Comparison of ENCODE assay signal across 8 cellular contexts in genomic region chr19:33143897-33144405, GRCh38. TPM values are rescaled to one million over a fixed set of nuclear protein-coding genes. Genes with fewer than 3 reads are reported as not detected.
DNase-seq lines count a peak whose midpoint lies in the region; ATAC-seq and TF ChIP-seq lines count a peak whose summit lies in the region.

No MANE protein-coding gene starts in this region.

- H3K4me1 Mint-ChIP-seq in activated CD8-positive, alpha-beta T cell treated with anti-CD3 and anti-CD28 coated beads for 36 hours (ENCODE audit: low read depth): peaks cover 4% of the 10 kb centered on the region

- no peaks in the 10 kb centered on the region for H3K4me1 ChIP-seq in mesendoderm (ENCODE audit: control insufficient read depth, low read depth, low read length)

- H3K4me3 ChIP-seq in mesendoderm (ENCODE audit: low read length): no peak overlapping the region

- intact Hi-C loops in activated CD8-positive, alpha-beta T cell treated with anti-CD3 and anti-CD28 coated beads for 36 hours (cut with micrococcal nuclease): loop anchor here (5.0 to 10.0 kb wide), 2 partner anchors 38 to 261 kb away; no protein-coding TSS in a partner anchor

- H3K56ac ChIP-seq in mesendoderm (ENCODE audit: low read length): no peak overlapping the region

- no peaks in the 10 kb centered on the region for H3K79me1 ChIP-seq in mesendoderm (ENCODE audit: low read length)

- CTCF ChIA-PET in activated CD8-positive, alpha-beta T cell treated with anti-CD3 and anti-CD28 coated beads for 36 hours (lab: Charles Lee): interaction anchor here (0.7 to 9.1 kb wide), 26 partner anchors 9 to 263 kb away, joined by 3 to 83 read pairs (median 4); partner anchors contain the start of gene CEBPG

- no peak overlapping the region for H3K27ac Mint-ChIP-seq in activated CD8-positive, alpha-beta T cell treated with anti-CD3 and anti-CD28 coated beads for 36 hours

- POLR2A ChIA-PET in activated CD8-positive, alpha-beta T cell treated with anti-CD3 and anti-CD28 coated beads for 36 hours (lab: Charles Lee): interaction anchor here (0.9 to 1.4 kb wide), 2 partner anchors 13 to 32 kb away, joined by 3 to 6 read pairs; no protein-coding TSS in a partner anchor

- ATAC-seq in HG03066 (IDR thresholded peaks at IDR 0.05; ENCODE audit: low read depth, unreplicated experiment): peak; percentile 56
- peak; percentile 100 for ATAC-seq in activated CD8-positive, alpha-beta T cell treated with anti-CD3 and anti-CD28 coated beads for 36 hours
- ATAC-seq in GM18858 (IDR thresholded peaks at IDR 0.05; ENCODE audit: unreplicated experiment): no peak

- H3K4me3 Mint-ChIP-seq in activated CD8-positive, alpha-beta T cell treated with anti-CD3 and anti-CD28 coated beads for 36 hours: no peak overlapping the region

- H3K4me2 ChIP-seq in mesendoderm (ENCODE audit: low read length): no peak overlapping the region

- DNase-seq in GM10266 (ENCODE audit: extremely low spot score) (peak; percentile 83), NCI-H748 treated with DMSO at 0.1 percent for 48 hours (lab: John Stamatoyannopoulos, UW) (peak; percentile 79), mesendoderm (peak; percentile 63)
- peak; percentile 76 for DNase-seq in activated CD8-positive, alpha-beta T cell treated with anti-CD3 and anti-CD28 coated beads for 36 hours
- peak; percentile 36 for DNase-seq in effector CD8-positive, alpha-beta T cell (lab: John Stamatoyannopoulos, UW)
- DNase-seq in stimulated activated CD8-positive, alpha-beta memory T cell treated with anti-CD3 and anti-CD28 coated beads, Interleukin-2, amount 100 ng/mL, for 48 hours (ENCODE audit: low read depth in 2 of 2): peak; percentile 30 to 38

- TF ChIP-seq CTCF in GM10266 (IDR thresholded peaks at IDR 0.05; ENCODE audit: control insufficient read depth, insufficient read depth, low read depth, missing control alignments): peak; percentile 98
- TF ChIP-seq CTCF in activated CD8-positive, alpha-beta T cell treated with anti-CD3 and anti-CD28 coated beads for 36 hours (IDR thresholded peaks at IDR 0.05): peak; percentile 93

- H3K18ac ChIP-seq in mesendoderm (ENCODE audit: low read length): no peak overlapping the region

- no peaks in the 10 kb centered on the region for H3K27me3 ChIP-seq in mesendoderm (ENCODE audit: insufficient read depth, low read length, poor library complexity)

- H3K23ac ChIP-seq in mesendoderm (ENCODE audit: low read length): no peak overlapping the region

- H3K9me3 Mint-ChIP-seq in activated CD8-positive, alpha-beta T cell treated with anti-CD3 and anti-CD28 coated beads for 36 hours: no peaks in the 10 kb centered on the region

- no peak overlapping the region for H2BK120ac ChIP-seq in mesendoderm (ENCODE audit: low read depth, low read length)

- H4K8ac ChIP-seq in mesendoderm (ENCODE audit: low read depth, low read length): no peak overlapping the region

- WGBS in mesendoderm (ENCODE audit: extremely low coverage, insufficient coverage, low lambda C conversion rate): no CpG with 5 or more reads among the region's 23 CpGs

- no peak overlapping the region for H3K4ac ChIP-seq in mesendoderm (ENCODE audit: low read depth, low read length)

- no peak overlapping the region for H3K9ac ChIP-seq in mesendoderm (ENCODE audit: low read length)

- H3K36me3 Mint-ChIP-seq in activated CD8-positive, alpha-beta T cell treated with anti-CD3 and anti-CD28 coated beads for 36 hours (ENCODE audit: low read depth): no peaks in the 10 kb centered on the region

- H3K36me3 ChIP-seq in mesendoderm (ENCODE audit: control insufficient read depth, insufficient read depth, low read length): no peaks in the 10 kb centered on the region

- no peak overlapping the region for H4K5ac ChIP-seq in mesendoderm (ENCODE audit: low read length)

- no peaks in the 10 kb centered on the region for H3K79me2 ChIP-seq in mesendoderm (ENCODE audit: control insufficient read depth, insufficient read depth, low read length)

- no peak overlapping the region for H2AK5ac ChIP-seq in mesendoderm (ENCODE audit: low read length)

- H2BK5ac ChIP-seq in mesendoderm (ENCODE audit: low read length): no peak overlapping the region

- H3K27ac ChIP-seq in mesendoderm (ENCODE audit: low read depth, low read length): no peak overlapping the region

- peaks cover 3% of the 10 kb centered on the region for H3K27me3 Mint-ChIP-seq in activated CD8-positive, alpha-beta T cell treated with anti-CD3 and anti-CD28 coated beads for 36 hours

- H2BK15ac ChIP-seq in mesendoderm (replicated peaks; ENCODE audit: low read depth): no peak overlapping the region

RNA-seq across cellular contexts. Expression of gene WDR88, which starts 12.0 kb away (rescaled TPM):
- not detected for total RNA-seq in activated CD8-positive, alpha-beta T cell treated with anti-CD3 and anti-CD28 coated beads for 36 hours
- polyA plus RNA-seq in mesendoderm (2013, experiment 1 of 2): not detected
- polyA plus RNA-seq in mesendoderm (2013, experiment 2 of 2): not detected

RNA-seq across cellular contexts. Expression of gene LRP3, which starts 50.2 kb away (rescaled TPM):
- total RNA-seq in activated CD8-positive, alpha-beta T cell treated with anti-CD3 and anti-CD28 coated beads for 36 hours: under 1 TPM; 0.27 to 0.31 TPM
- polyA plus RNA-seq in mesendoderm (2013, experiment 1 of 2): 23.6 TPM
- 24.3 TPM for polyA plus RNA-seq in mesendoderm (2013, experiment 2 of 2)
